9 cellular contexts compared by ENCODE assay signal in the genomic region with DNA sequence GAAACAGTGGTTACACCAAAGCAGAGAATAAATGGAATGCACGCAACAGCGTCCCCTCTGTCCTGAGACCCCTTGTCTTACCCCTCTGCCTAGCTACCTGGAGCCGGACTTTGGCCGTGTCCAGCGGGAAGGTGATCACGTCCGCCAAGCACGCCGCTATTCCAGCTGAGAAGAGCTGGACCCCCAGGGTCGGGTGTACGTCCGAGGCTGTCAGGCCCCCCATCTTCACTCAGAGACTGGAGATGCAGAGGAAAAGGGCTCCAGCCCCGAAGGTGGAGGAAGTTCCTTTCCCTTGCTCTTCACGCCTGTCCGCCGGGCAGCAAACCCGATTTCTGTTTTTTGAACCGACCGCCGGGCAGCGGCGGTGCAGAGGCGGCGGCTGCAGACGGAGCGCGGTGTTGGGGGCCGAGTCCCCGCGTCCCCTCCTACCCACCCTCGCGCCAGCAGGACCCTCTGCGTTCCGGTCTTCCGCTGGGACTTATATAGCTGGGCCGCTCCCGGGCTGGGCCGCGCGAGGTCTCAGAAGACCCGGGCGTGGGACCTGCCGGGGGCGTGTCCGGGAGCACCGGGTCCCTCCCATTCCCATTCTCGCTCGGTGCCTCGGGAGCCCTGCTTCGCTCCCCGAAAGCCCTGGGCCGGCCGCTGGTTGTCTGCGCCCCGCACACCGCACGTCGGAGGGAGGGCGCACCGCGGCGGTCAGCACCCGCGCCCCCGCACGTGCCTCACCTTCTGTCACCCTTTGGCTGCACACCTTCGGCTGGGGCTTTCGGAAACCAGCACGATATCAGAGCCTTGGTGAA. TPM values are rescaled to one million over a fixed set of nuclear protein-coding genes. Genes with fewer than 3 reads are reported as not detected.
DNase-seq lines count a peak whose midpoint lies in the region; TF ChIP-seq lines count a peak whose summit lies in the region.
"Had no signal": no experiment of that assay in that cellular context is flagged by ENCODE, and none has a peak within 500 bp of the region (broad histone marks: within the 10 kb centered on the region; RNA-seq: fewer than 3 reads in every experiment).

TSS of gene UCP1 (minus strand) at position 455 of the 800 bp plus-strand sequence. CDS start at position 223, 232 bp downstream.

- peak within 1 kb of the TSS; percentile 90 for H3K4me3 Mint-ChIP-seq in activated naive CD8-positive, alpha-beta T cell

- H3K4me1 ChIP-seq in hepatocyte (ENCODE audit: insufficient read depth), result no peaks in the 10 kb centered on the region

- peak within 1 kb of the TSS; percentile 56 for H2AFZ ChIP-seq in hepatocyte

- H3K27me3 Mint-ChIP-seq in activated naive CD8-positive, alpha-beta T cell, result peaks cover 43% of the 10 kb centered on the region

- no peak within 1 kb of the TSS for H3K27ac Mint-ChIP-seq in activated naive CD8-positive, alpha-beta T cell

- no peaks in the 10 kb centered on the region for H3K79me2 ChIP-seq in hepatocyte

- DNase-seq in DMS 273 (lab: John Stamatoyannopoulos, UW; ENCODE audit: unreplicated experiment) (peak; percentile 66), DMS 273 treated with DMSO at 0.1 percent for 48 hours (lab: John Stamatoyannopoulos, UW) (no peak), hepatocyte (ENCODE audit: low spot score) (peak; percentile 50), skeletal muscle cell (ENCODE audit: low read depth) (no peak), NCI-H1092 (lab: John Stamatoyannopoulos, UW) (no peak), foreskin melanocyte (no peak)
- no peak for DNase-seq in activated CD4-positive, CD25-positive, alpha-beta regulatory T cell treated with anti-CD3 and anti-CD28 coated beads, Interleukin-2, amount 50 U/mL, for 72 hours

- H3K9me3 ChIP-seq in hepatocyte (ENCODE audit: low read depth), result no peaks in the 10 kb centered on the region

- H3K27ac ChIP-seq in hepatocyte, result no peak within 1 kb of the TSS
- H3K27ac ChIP-seq: 22Rv1 had no signal

- no peaks in the 10 kb centered on the region for H4K20me1 ChIP-seq in hepatocyte (ENCODE audit: insufficient read depth, poor library complexity, severe bottlenecking)

- H3K9me3 Mint-ChIP-seq in activated naive CD8-positive, alpha-beta T cell (ENCODE audit: low read depth), result peaks cover 7% of the 10 kb centered on the region

- WGBS in hepatocyte (ENCODE audit: low lambda C conversion rate, missing lambda C conversion rate), result under 1% methylated on average over 69 of the region's 69 CpGs

- no peaks in the 10 kb centered on the region for H3K36me3 ChIP-seq in hepatocyte (replicated peaks; ENCODE audit: insufficient read depth, low read depth)

- no peak for TF ChIP-seq CTCF in hepatocyte (IDR thresholded peaks at IDR 0.05; ENCODE audit: poor library complexity)

- peaks cover 13% of the 10 kb centered on the region for H3K36me3 Mint-ChIP-seq in activated naive CD8-positive, alpha-beta T cell

- H3K4me1 Mint-ChIP-seq in activated naive CD8-positive, alpha-beta T cell (ENCODE audit: low read depth), result peaks cover 23% of the 10 kb centered on the region

- H3K4me2 ChIP-seq in hepatocyte, result peak within 1 kb of the TSS; percentile 97

- peaks cover 76% of the 10 kb centered on the region for H3K27me3 ChIP-seq in hepatocyte

- H3K9me2 ChIP-seq in hepatocyte (replicated peaks; ENCODE audit: insufficient read depth), result no peaks in the 10 kb centered on the region

- H3K4me3 ChIP-seq in hepatocyte (peak within 1 kb of the TSS; percentile 44), skeletal muscle cell (ENCODE audit: low read depth, low read length) (peak within 1 kb of the TSS; percentile 49)

RNA-seq across cellular contexts. Expression of gene UCP1, which starts in this region (rescaled TPM):
- not detected in 2 replicates for total RNA-seq in hepatocyte
- polyA plus RNA-seq in hepatocyte, result not detected in 2 replicates

Comparison
In these comparisons a context has a peak if more than half of its experiments do, and no peak if none do; other contexts are left out.
1. Peak in DNase-seq, H3K4me3 ChIP-seq and H3K4me2 ChIP-seq in hepatocyte; RNA of the gene not detected or under 1 TPM.